Comparison of ENCODE assay signal across 12 cellular contexts in the genomic region with DNA sequence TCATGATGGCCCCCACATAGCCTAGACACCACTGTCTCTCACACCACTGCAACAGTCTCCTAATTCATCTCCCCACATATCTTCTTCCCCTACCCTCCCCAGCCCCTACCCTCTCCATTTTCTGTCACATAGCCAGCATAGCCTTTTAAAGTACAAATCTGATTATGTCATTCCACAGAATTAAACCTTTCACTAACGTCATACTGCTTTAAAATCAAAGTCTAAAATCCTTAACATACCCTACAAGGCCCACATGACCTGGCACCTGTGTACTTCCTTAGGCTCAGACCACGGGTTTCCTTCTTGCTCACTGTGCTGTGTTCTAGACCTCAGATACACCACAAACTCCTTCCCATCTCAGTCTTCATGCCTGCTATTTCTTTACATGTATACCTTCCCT. TPM values are rescaled to one million over a fixed set of nuclear protein-coding genes. Genes with fewer than 3 reads are reported as not detected.
DNase-seq lines count a peak whose midpoint lies in the region; ATAC-seq and TF ChIP-seq lines count a peak whose summit lies in the region.
"Had no signal": no experiment of that assay in that cellular context is flagged by ENCODE, and none has a peak within 500 bp of the region (broad histone marks: within the 10 kb centered on the region; RNA-seq: fewer than 3 reads in every experiment).

No MANE protein-coding gene starts in this region.

- H3K9me3 Mint-ChIP-seq in activated CD8-positive, alpha-beta T cell treated with anti-CD3 and anti-CD28 coated beads, Interleukin-2, amount 10 ng/mL, durations not matched to agents 7 days and 5 days (ENCODE audit: insufficient read depth): no peaks in the 10 kb centered on the region

- H3K36me3 ChIP-seq in BE2C: no peaks in the 10 kb centered on the region; the same call in 1 of the 2 replicates
- H3K36me3 ChIP-seq: prostate gland had no signal

- peaks cover 10% of the 10 kb centered on the region for H3K4me1 Mint-ChIP-seq in activated CD8-positive, alpha-beta T cell treated with anti-CD3 and anti-CD28 coated beads, Interleukin-2, amount 10 ng/mL, durations not matched to agents 7 days and 5 days (ENCODE audit: low read depth)

- H3K4me3 ChIP-seq in BE2C (ENCODE audit: low read depth, low read length): no peak overlapping the region
- H3K4me3 ChIP-seq: lung, prostate gland had no signal

- CTCF ChIA-PET in activated CD8-positive, alpha-beta T cell treated with anti-CD3 and anti-CD28 coated beads, Interleukin-2, amount 10 ng/mL, durations not matched to agents 7 days and 5 days (lab: Charles Lee): no interaction called here

- H3K27me3 Mint-ChIP-seq in activated CD8-positive, alpha-beta T cell treated with anti-CD3 and anti-CD28 coated beads, Interleukin-2, amount 10 ng/mL, durations not matched to agents 7 days and 5 days (ENCODE audit: low read depth): no peaks in the 10 kb centered on the region

- H3K36me3 Mint-ChIP-seq in activated CD8-positive, alpha-beta T cell treated with anti-CD3 and anti-CD28 coated beads, Interleukin-2, amount 10 ng/mL, durations not matched to agents 7 days and 5 days (ENCODE audit: low read depth): peaks cover 6% of the 10 kb centered on the region

- H3K4me3 Mint-ChIP-seq in activated CD8-positive, alpha-beta T cell treated with anti-CD3 and anti-CD28 coated beads, Interleukin-2, amount 10 ng/mL, durations not matched to agents 7 days and 5 days: no peak overlapping the region

- H3K27ac Mint-ChIP-seq in activated CD8-positive, alpha-beta T cell treated with anti-CD3 and anti-CD28 coated beads, Interleukin-2, amount 10 ng/mL, durations not matched to agents 7 days and 5 days: no peak overlapping the region

- H3K4me1 ChIP-seq in BE2C: peaks cover 2% of the 10 kb centered on the region; the same call in 1 of the 2 replicates

- peak; percentile 73 for ATAC-seq in HG02759 (IDR thresholded peaks at IDR 0.05; ENCODE audit: unreplicated experiment)
- peak; percentile 93 for ATAC-seq in activated CD8-positive, alpha-beta T cell treated with anti-CD3 and anti-CD28 coated beads, Interleukin-2, amount 10 ng/mL, durations not matched to agents 7 days and 5 days
- peak; percentile 96 for ATAC-seq in stimulated activated naive CD8-positive, alpha-beta T cell treated with anti-CD3 and anti-CD28 coated beads, Interleukin-15, Interleukin-2, amounts not matched to agents 100 U/mL and 50 U/mL, for 24 hours

- POLR2A ChIA-PET in activated CD8-positive, alpha-beta T cell treated with anti-CD3 and anti-CD28 coated beads, Interleukin-2, amount 10 ng/mL, durations not matched to agents 7 days and 5 days (lab: Charles Lee): no interaction called here

- H3K9me3 ChIP-seq in BE2C: no peaks in the 10 kb centered on the region
- H3K9me3 ChIP-seq: prostate gland had no signal

- no peak for TF ChIP-seq CTCF in BE2C (IDR thresholded peaks at IDR 0.05; ENCODE audit: low read depth, low read length)

- DNase-seq in stimulated activated CD4-positive, alpha-beta T cell treated with anti-CD3 and anti-CD28 coated beads, Interleukin-15, amount 100 ng/mL, for 24 hours: peak; percentile 35
- no peak for DNase-seq in stimulated activated CD4-positive, alpha-beta T cell treated with anti-CD3 and anti-CD28 coated beads, Interleukin-4, amount 100 ng/mL, for 4 hours
- peak; percentile 64 for DNase-seq in activated CD8-positive, alpha-beta T cell treated with anti-CD3 and anti-CD28 coated beads, Interleukin-2, amount 10 ng/mL, durations not matched to agents 7 days and 5 days
- peak; percentile 21 for DNase-seq in stimulated activated naive CD8-positive, alpha-beta T cell treated with anti-CD3 and anti-CD28 coated beads, Interleukin-15, Interleukin-2, amounts not matched to agents 100 U/mL and 50 U/mL, for 24 hours
- DNase-seq in BE2C (no peak), inferior parietal cortex (ENCODE audit: extremely low spot score) (no peak), NCI-H748 (lab: John Stamatoyannopoulos, UW; ENCODE audit: unreplicated experiment) (no peak)
- DNase-seq: cortex of kidney, NCI-H1105 had no signal

- no peaks in the 10 kb centered on the region for H3K27me3 ChIP-seq in BE2C

RNA-seq across cellular contexts. Expression of a gene that starts 5.9 kb away (rescaled TPM):
- total RNA-seq in activated CD8-positive, alpha-beta T cell treated with anti-CD3 and anti-CD28 coated beads, Interleukin-2, amount 10 ng/mL, durations not matched to agents 7 days and 5 days: 10 to 100 TPM; 25.2 to 25.5 TPM
- 18.4 TPM for polyA plus RNA-seq in BE2C (2012; ENCODE audit: insufficient read depth, insufficient read length, low read depth)

Comparison
In these comparisons a context has a peak if more than half of its experiments do, and no peak if none do; other contexts are left out.
1. DNase-seq: peak in stimulated activated CD4-positive, alpha-beta T cell treated with anti-CD3 and anti-CD28 coated beads, Interleukin-15, amount 100 ng/mL, for 24 hours (single experiment), activated CD8-positive, alpha-beta T cell treated with anti-CD3 and anti-CD28 coated beads, Interleukin-2, amount 10 ng/mL, durations not matched to agents 7 days and 5 days (single experiment) and stimulated activated naive CD8-positive, alpha-beta T cell treated with anti-CD3 and anti-CD28 coated beads, Interleukin-15, Interleukin-2, amounts not matched to agents 100 U/mL and 50 U/mL, for 24 hours (single experiment); none in stimulated activated CD4-positive, alpha-beta T cell treated with anti-CD3 and anti-CD28 coated beads, Interleukin-4, amount 100 ng/mL, for 4 hours (0 of 2), BE2C (single experiment), inferior parietal cortex (single experiment) and NCI-H748 (single experiment).
2. Peak in every context shown above with its lines, with median percentiles within 50 percentile points of each other: ATAC-seq.